In genomic region chr6:150183966-150184365, GRCh38 we compare ENCODE assay signal across 14 cellular contexts. TPM values are rescaled to one million over a fixed set of nuclear protein-coding genes. Genes with fewer than 3 reads are reported as not detected.
DNase-seq lines count a peak whose midpoint lies in the region; ATAC-seq and TF ChIP-seq lines count a peak whose summit lies in the region.
"Had no signal": no experiment of that assay in that cellular context is flagged by ENCODE, and none has a peak within 500 bp of the region (broad histone marks: within the 10 kb centered on the region; RNA-seq: fewer than 3 reads in every experiment).

No MANE protein-coding gene starts in this region.

- H3K4me3 ChIP-seq in BLaER1 = no peak overlapping the region
- no peak overlapping the region for H3K4me3 ChIP-seq in Loucy (ENCODE audit: low read length, poor library complexity, severe bottlenecking)
- H3K4me3 ChIP-seq in right cardiac atrium (ENCODE audit: low read length) = no peak overlapping the region
- H3K4me3 ChIP-seq: GM23338 had no signal

- H3K27me3 Mint-ChIP-seq in activated B cell treated with CpG ODN at 0.5 μM for 24 hours = no peaks in the 10 kb centered on the region
- no peaks in the 10 kb centered on the region for H3K27me3 Mint-ChIP-seq in stimulated activated memory B cell treated with anti-CD40 and anti-IgM and Interleukin-4, amounts not matched to agents 10 μg/mL and 1 μg/mL and 100 μg/mL, for 72 hours

- H3K9me2 ChIP-seq in Loucy (replicated peaks; ENCODE audit: low read depth, low read length) = no peaks in the 10 kb centered on the region

- H3K79me2 ChIP-seq in Loucy (ENCODE audit: insufficient read depth, low read length) = no peaks in the 10 kb centered on the region

- no peak overlapping the region for H2AFZ ChIP-seq in Loucy (ENCODE audit: low read length)
- H2AFZ ChIP-seq: GM23338 had no signal

- WGBS in right cardiac atrium = 90% methylated on average over 6 of the region's 6 CpGs

- no peaks in the 10 kb centered on the region for H3F3A ChIP-seq in Loucy (ENCODE audit: low read depth)

- peak overlapping the region; percentile 49; the same call in 1 of the 2 replicates for H3K4me2 ChIP-seq in BLaER1
- H3K4me2 ChIP-seq in Loucy (ENCODE audit: low read depth, low read length, poor library complexity, severe bottlenecking) = no peak overlapping the region
- H3K4me2 ChIP-seq: GM23338 had no signal

- CTCF ChIA-PET in activated B cell treated with CpG ODN at 0.5 μM for 24 hours (lab: Charles Lee) = no interaction called here

- H3K9me3 ChIP-seq in BLaER1 (no peaks in the 10 kb centered on the region), Loucy (ENCODE audit: insufficient read depth, low read depth, low read length) (no peaks in the 10 kb centered on the region), right cardiac atrium (ENCODE audit: control insufficient read depth, low read length) (no peaks in the 10 kb centered on the region)

- H3K27ac ChIP-seq in BLaER1 = no peak overlapping the region
- no peak overlapping the region for H3K27ac ChIP-seq in right cardiac atrium (ENCODE audit: low read length)

- no peaks in the 10 kb centered on the region for H3K9me3 Mint-ChIP-seq in activated B cell treated with CpG ODN at 0.5 μM for 24 hours
- H3K9me3 Mint-ChIP-seq in stimulated activated memory B cell treated with anti-CD40 and anti-IgM and Interleukin-4, amounts not matched to agents 10 μg/mL and 1 μg/mL and 100 μg/mL, for 72 hours = no peaks in the 10 kb centered on the region
- H3K9me3 Mint-ChIP-seq: CD8-positive, alpha-beta T cell; GM23338 had no signal

- intact Hi-C loops in activated B cell treated with CpG ODN at 0.5 μM for 24 hours (cut with micrococcal nuclease) = no loop called here
- intact Hi-C loops in right cardiac atrium (cut with DNase I) = no loop called here

- H4K20me1 ChIP-seq in BLaER1 = no peaks in the 10 kb centered on the region
- no peaks in the 10 kb centered on the region for H4K20me1 ChIP-seq in Loucy (ENCODE audit: insufficient read depth, low read length, poor library complexity, severe bottlenecking)

- POLR2A ChIA-PET in activated B cell treated with CpG ODN at 0.5 μM for 24 hours (lab: Charles Lee) = interaction anchor here (0.7 kb wide), 1 partner anchor 13 kb away, joined by 3 read pairs; no protein-coding TSS in a partner anchor

- peak overlapping the region; percentile 74 for H3K27ac Mint-ChIP-seq in activated B cell treated with CpG ODN at 0.5 μM for 24 hours
- H3K27ac Mint-ChIP-seq in stimulated activated memory B cell treated with anti-CD40 and anti-IgM and Interleukin-4, amounts not matched to agents 10 μg/mL and 1 μg/mL and 100 μg/mL, for 72 hours = peak overlapping the region; percentile 49
- H3K27ac Mint-ChIP-seq: CD8-positive, alpha-beta T cell; GM23338; H9 had no signal

- no peak for ATAC-seq in activated B cell treated with CpG ODN at 0.5 μM for 24 hours (ENCODE audit: low read depth)
- no peak for ATAC-seq in stimulated activated memory B cell treated with anti-CD40 and anti-IgM and Interleukin-4, amounts not matched to agents 10 μg/mL and 1 μg/mL and 100 μg/mL, for 72 hours
- ATAC-seq in GM18870 (IDR thresholded peaks at IDR 0.05; ENCODE audit: unreplicated experiment) = no peak
- no peak for ATAC-seq in right cardiac atrium
- ATAC-seq: CD8-positive, alpha-beta T cell; GM23338 had no signal

- TF ChIP-seq CTCF in Loucy (conservative IDR thresholded peaks at IDR 0.05; ENCODE audit: low read length) = no peak
- no peak for TF ChIP-seq CTCF in activated B cell treated with CpG ODN at 0.5 μM for 24 hours (IDR thresholded peaks at IDR 0.05)

- no peaks in the 10 kb centered on the region for H3K27me3 ChIP-seq in BLaER1
- no peaks in the 10 kb centered on the region for H3K27me3 ChIP-seq in Loucy (ENCODE audit: insufficient read depth, low read length, poor library complexity, severe bottlenecking)
- H3K27me3 ChIP-seq in right cardiac atrium (ENCODE audit: control insufficient read depth, insufficient read depth) = no peaks in the 10 kb centered on the region

- H3K36me3 Mint-ChIP-seq in activated B cell treated with CpG ODN at 0.5 μM for 24 hours (ENCODE audit: low read depth) = no peaks in the 10 kb centered on the region
- H3K36me3 Mint-ChIP-seq in stimulated activated memory B cell treated with anti-CD40 and anti-IgM and Interleukin-4, amounts not matched to agents 10 μg/mL and 1 μg/mL and 100 μg/mL, for 72 hours = no peaks in the 10 kb centered on the region
- H3K36me3 Mint-ChIP-seq: CD14-positive monocyte; CD8-positive, alpha-beta T cell had no signal

- DNase-seq in activated B cell treated with CpG ODN at 0.5 μM for 24 hours (no peak), right cardiac atrium (no peak), DMS114 treated with DMSO at 0.1 percent for 48 hours (lab: John Stamatoyannopoulos, UW; ENCODE audit: unreplicated experiment) (no peak)
- DNase-seq: 8988T; CD8-positive, alpha-beta T cell; COR-L47; DMS53; H9 had no signal

- H3K4me1 ChIP-seq in BLaER1 = peaks cover 27% of the 10 kb centered on the region
- peaks cover 36% of the 10 kb centered on the region for H3K4me1 ChIP-seq in Loucy (ENCODE audit: insufficient read depth, low read length, poor library complexity, severe bottlenecking)
- no peaks in the 10 kb centered on the region for H3K4me1 ChIP-seq in right cardiac atrium (ENCODE audit: control insufficient read depth, insufficient read depth, low read length)

- H3K4me1 Mint-ChIP-seq in activated B cell treated with CpG ODN at 0.5 μM for 24 hours = peaks cover 40% of the 10 kb centered on the region
- peaks cover 46% of the 10 kb centered on the region for H3K4me1 Mint-ChIP-seq in stimulated activated memory B cell treated with anti-CD40 and anti-IgM and Interleukin-4, amounts not matched to agents 10 μg/mL and 1 μg/mL and 100 μg/mL, for 72 hours
- H3K4me1 Mint-ChIP-seq: H9 had no signal

- H3K4me3 Mint-ChIP-seq in activated B cell treated with CpG ODN at 0.5 μM for 24 hours = no peak overlapping the region
- H3K4me3 Mint-ChIP-seq in stimulated activated memory B cell treated with anti-CD40 and anti-IgM and Interleukin-4, amounts not matched to agents 10 μg/mL and 1 μg/mL and 100 μg/mL, for 72 hours = no peak overlapping the region
- H3K4me3 Mint-ChIP-seq: CD14-positive monocyte; CD8-positive, alpha-beta T cell; GM23338; H9 had no signal

- H3K9ac ChIP-seq in BLaER1 (no peak overlapping the region), Loucy (ENCODE audit: low read depth, low read length, poor library complexity, severe bottlenecking) (peak overlapping the region; percentile 30)

- no peaks in the 10 kb centered on the region for H3K36me3 ChIP-seq in BLaER1
- no peaks in the 10 kb centered on the region for H3K36me3 ChIP-seq in Loucy (ENCODE audit: insufficient read depth, low read length)

RNA-seq across cellular contexts. Expression of gene PPP1R14C, which starts 41.1 kb away (rescaled TPM):
- 0.11 and 0.32 TPM in 2 replicates for total RNA-seq in activated B cell treated with CpG ODN at 0.5 μM for 24 hours
- 100 to 1,000 TPM in 3 of 4 donors, 10 to 100 TPM in 1; 90.7 to 170 (median 103) TPM for total RNA-seq in right cardiac atrium
- polyA plus RNA-seq in right cardiac atrium = 92.8 TPM
- total RNA-seq: CD8-positive, alpha-beta T cell had no signal
- polyA plus RNA-seq: CD14-positive monocyte had no signal

Comparison
In these comparisons a context has a peak if more than half of its experiments do, and no peak if none do; other contexts are left out.
1. RNA of gene PPP1R14C, which starts 41.1 kb away (total RNA-seq): 90.7 to 170 TPM in right cardiac atrium; 0.11 to 0.32 TPM in activated B cell treated with CpG ODN at 0.5 μM for 24 hours; every median in the first group is over 10 times any median in the second.